Comparison of ENCODE assay signal across 30 cellular contexts in the genomic region with DNA sequence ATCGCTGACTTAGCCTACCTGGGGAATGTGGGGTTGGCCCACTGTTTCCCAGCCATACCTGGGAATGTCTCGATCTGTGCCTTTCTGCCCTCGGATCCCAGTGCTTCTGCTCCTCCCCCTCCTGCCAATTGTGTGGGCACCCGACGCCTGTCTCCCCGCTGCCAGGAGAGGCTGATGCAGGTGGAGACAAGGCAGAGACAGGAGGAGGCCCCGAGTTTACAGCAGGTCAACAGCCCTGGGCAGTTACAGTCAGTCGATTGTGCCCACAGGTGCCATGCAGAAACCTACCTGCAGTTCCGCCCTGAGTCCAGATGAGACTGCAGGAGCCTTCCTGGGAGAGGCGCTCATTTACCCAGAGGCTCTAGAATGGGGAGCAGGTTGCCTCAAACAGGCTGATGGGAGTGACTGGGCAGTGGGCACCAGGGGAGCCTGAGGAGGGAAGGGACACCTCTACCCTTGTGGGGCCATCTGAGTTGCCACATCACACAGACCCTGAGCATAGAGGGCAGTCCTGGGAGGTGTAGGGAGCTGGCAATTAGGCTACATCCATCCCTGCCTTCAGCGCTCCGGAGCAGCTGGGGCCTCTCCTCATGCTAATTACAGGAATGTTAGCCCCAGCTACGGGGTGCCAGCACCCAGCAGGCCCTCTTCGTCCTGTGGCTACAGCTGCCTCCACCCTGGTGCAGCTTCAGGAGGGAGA.
DNase-seq lines count a peak whose midpoint lies in the region; ATAC-seq and TF ChIP-seq lines count a peak whose summit lies in the region.
"Had no signal": no experiment of that assay in that cellular context is flagged by ENCODE, and none has a peak within 500 bp of the region (broad histone marks: within the 10 kb centered on the region; RNA-seq: fewer than 3 reads in every experiment).

No MANE protein-coding gene starts in this region.

- WGBS in suprapubic skin: 69% methylated on average over 6 of the region's 14 CpGs

- peaks cover under 1% of the 10 kb centered on the region for H3K27me3 ChIP-seq in suprapubic skin
- H3K27me3 ChIP-seq: adrenal gland, dorsolateral prefrontal cortex, gastrocnemius medialis, hepatocyte had no signal

- H3K4me1 Mint-ChIP-seq in activated T-cell treated with anti-CD3 and anti-CD28 coated beads, Interleukin-2, amount 50 U/mL, for 24 hours (ENCODE audit: low read depth): no peaks in the 10 kb centered on the region
- no peaks in the 10 kb centered on the region for H3K4me1 Mint-ChIP-seq in activated naive CD4-positive, alpha-beta T cell treated with anti-CD3 and anti-CD28 coated beads for 36 hours (ENCODE audit: low read depth)
- H3K4me1 Mint-ChIP-seq: CD4-positive, CD25-positive, alpha-beta regulatory T cell; central memory CD8-positive, alpha-beta T cell had no signal

- ATAC-seq in left lobe of liver: no peak
- ATAC-seq: A549; gastrocnemius medialis; natural killer cell treated with Interleukin-12 subunit alpha and Interleukin-12 subunit beta and Interleukin-15 and Interleukin-18, amount 100 ng/mL, for 72 hours; PC-3 had no signal

- peak; percentile 9 for DNase-seq in activated T-cell treated with anti-CD3 and anti-CD28 coated beads, Interleukin-2, amount 50 U/mL, for 24 hours
- no peak for DNase-seq in activated T-cell treated with anti-CD3 and anti-CD28 coated beads, Interleukin-2, amount 50 U/mL, for 1 hour
- DNase-seq in left lobe of liver (ENCODE audit: low spot score) (peak; percentile 22), suprapubic skin (ENCODE audit: low spot score in 2 of 2) (peak; percentile 58 to 75), EL (no peak), NCI-H2107 treated with DMSO at 0.1 percent for 48 hours (lab: John Stamatoyannopoulos, UW; ENCODE audit: unreplicated experiment) (no peak)
- DNase-seq in activated naive CD4-positive, alpha-beta T cell treated with anti-CD3 and anti-CD28 coated beads for 36 hours: no peak
- DNase-seq: activated CD4-positive, alpha-beta T cell treated with anti-CD3 and anti-CD28 coated beads for 48 hours; activated gamma-delta T cell treated with Interleukin-2 at 50 U/mL for 16 hours; Calu3; CD4-positive, CD25-positive, alpha-beta regulatory T cell; gastrocnemius medialis; GOT3; KBM-7; kidney glomerular epithelial cell; NCI-H1105; NCI-H1930; NCI-H524 treated with DMSO at 0.1 percent for 48 hours; NK-92 treated with Interleukin-12 subunit alpha and Interleukin-12 subunit beta, amount 100 ng/mL, for 24 hours; PC-3; Right ventricle myocardium superior; stimulated activated naive CD4-positive, alpha-beta T cell had no signal

- H3K36me3 ChIP-seq in HEK293 (ENCODE audit: control insufficient read depth in 2 of 2, insufficient read depth in 1 of 2, low read length in 2 of 2): no peaks in the 10 kb centered on the region
- H3K36me3 ChIP-seq in suprapubic skin: no peaks in the 10 kb centered on the region
- H3K36me3 ChIP-seq: adrenal gland, gastrocnemius medialis had no signal

- TF ChIP-seq CTCF in HEK293 (tag by site-specific recombination; IDR thresholded peaks at IDR 0.05): no peak
- no peak for TF ChIP-seq CTCF in suprapubic skin (IDR thresholded peaks at IDR 0.05)

- no peak overlapping the region for H3K4me3 Mint-ChIP-seq in activated T-cell treated with anti-CD3 and anti-CD28 coated beads, Interleukin-2, amount 50 U/mL, for 24 hours
- no peak overlapping the region for H3K4me3 Mint-ChIP-seq in activated naive CD4-positive, alpha-beta T cell treated with anti-CD3 and anti-CD28 coated beads for 36 hours
- H3K4me3 Mint-ChIP-seq: CD4-positive, CD25-positive, alpha-beta regulatory T cell; central memory CD8-positive, alpha-beta T cell; natural killer cell treated with Interleukin-12 subunit alpha and Interleukin-12 subunit beta and Interleukin-15 and Interleukin-18, amount 100 ng/mL, for 72 hours had no signal

- H3K27ac ChIP-seq in HEK293 (ENCODE audit: extremely low read depth, low read depth, low read length) (no peak overlapping the region), suprapubic skin (no peak overlapping the region)
- H3K27ac ChIP-seq: A549, adrenal gland, dorsolateral prefrontal cortex, gastrocnemius medialis, hepatocyte had no signal

- no peaks in the 10 kb centered on the region for H3K4me1 ChIP-seq in HEK293 (ENCODE audit: control insufficient read depth, insufficient read depth, low read length)
- H3K4me1 ChIP-seq in suprapubic skin: peaks cover 35% of the 10 kb centered on the region
- H3K4me1 ChIP-seq: A549, adrenal gland, gastrocnemius medialis had no signal

- CTCF ChIA-PET in HEK293 (lab: Yijun Ruan, JAX): no interaction called here
- CTCF ChIA-PET in activated naive CD4-positive, alpha-beta T cell treated with anti-CD3 and anti-CD28 coated beads for 36 hours (lab: Charles Lee): no interaction called here

- no peak overlapping the region for H3K4me3 ChIP-seq in HEK293 (ENCODE audit: low read depth, low read length)
- no peak overlapping the region for H3K4me3 ChIP-seq in suprapubic skin
- H3K4me3 ChIP-seq: A549, adrenal gland, dorsolateral prefrontal cortex, gastrocnemius medialis, hepatocyte, skin epidermis had no signal

- no peak for TF ChIP-seq EP300 in suprapubic skin (IDR thresholded peaks at IDR 0.05)

- H3K9me3 Mint-ChIP-seq in activated T-cell treated with anti-CD3 and anti-CD28 coated beads, Interleukin-2, amount 50 U/mL, for 24 hours: no peaks in the 10 kb centered on the region
- no peaks in the 10 kb centered on the region for H3K9me3 Mint-ChIP-seq in activated naive CD4-positive, alpha-beta T cell treated with anti-CD3 and anti-CD28 coated beads for 36 hours
- H3K9me3 Mint-ChIP-seq: central memory CD8-positive, alpha-beta T cell; natural killer cell treated with Interleukin-12 subunit alpha and Interleukin-12 subunit beta and Interleukin-15 and Interleukin-18, amount 100 ng/mL, for 72 hours had no signal

- intact Hi-C loops in activated naive CD4-positive, alpha-beta T cell treated with anti-CD3 and anti-CD28 coated beads for 36 hours (cut with micrococcal nuclease): no loop called here

- H3K9me3 ChIP-seq in HEK293 (ENCODE audit: control insufficient read depth, insufficient read depth, low read depth, low read length) (no peaks in the 10 kb centered on the region), suprapubic skin (no peaks in the 10 kb centered on the region)
- H3K9me3 ChIP-seq: A549, adrenal gland, gastrocnemius medialis had no signal

- H3K36me3 Mint-ChIP-seq in activated T-cell treated with anti-CD3 and anti-CD28 coated beads, Interleukin-2, amount 50 U/mL, for 24 hours (ENCODE audit: low read depth): no peaks in the 10 kb centered on the region
- no peaks in the 10 kb centered on the region for H3K36me3 Mint-ChIP-seq in activated naive CD4-positive, alpha-beta T cell treated with anti-CD3 and anti-CD28 coated beads for 36 hours (ENCODE audit: low read depth)
- H3K36me3 Mint-ChIP-seq: CD4-positive, CD25-positive, alpha-beta regulatory T cell; natural killer cell treated with Interleukin-12 subunit alpha and Interleukin-12 subunit beta and Interleukin-15 and Interleukin-18, amount 100 ng/mL, for 72 hours had no signal

- H3K27ac Mint-ChIP-seq in activated T-cell treated with anti-CD3 and anti-CD28 coated beads, Interleukin-2, amount 50 U/mL, for 24 hours: no peak overlapping the region
- no peak overlapping the region for H3K27ac Mint-ChIP-seq in activated naive CD4-positive, alpha-beta T cell treated with anti-CD3 and anti-CD28 coated beads for 36 hours
- H3K27ac Mint-ChIP-seq: CD4-positive, CD25-positive, alpha-beta regulatory T cell; natural killer cell treated with Interleukin-12 subunit alpha and Interleukin-12 subunit beta and Interleukin-15 and Interleukin-18, amount 100 ng/mL, for 72 hours had no signal

- TF ChIP-seq POLR2A in suprapubic skin (IDR thresholded peaks at IDR 0.05): no peak

- POLR2A ChIA-PET in HEK293 (lab: Yijun Ruan, JAX): no interaction called here

- no peaks in the 10 kb centered on the region for H3K27me3 Mint-ChIP-seq in activated T-cell treated with anti-CD3 and anti-CD28 coated beads, Interleukin-2, amount 50 U/mL, for 24 hours
- H3K27me3 Mint-ChIP-seq in activated naive CD4-positive, alpha-beta T cell treated with anti-CD3 and anti-CD28 coated beads for 36 hours (ENCODE audit: low read depth): no peaks in the 10 kb centered on the region
- H3K27me3 Mint-ChIP-seq: CD4-positive, CD25-positive, alpha-beta regulatory T cell; central memory CD8-positive, alpha-beta T cell; natural killer cell treated with Interleukin-12 subunit alpha and Interleukin-12 subunit beta and Interleukin-15 and Interleukin-18, amount 100 ng/mL, for 72 hours had no signal

TF ChIP-seq in HEK293, 187 proteins besides CTCF, POLR2A, EP300 and RAD21 (continues in another document):
- TF ChIP-seq WT1 (tag by site-specific recombination; IDR thresholded peaks at IDR 0.05) (no peak), ZIC2 (tag by site-specific recombination; IDR thresholded peaks at IDR 0.05) (peak; percentile 19; the same call in 1 of the 2 replicates)
- TF ChIP-seq, protein P1, sequence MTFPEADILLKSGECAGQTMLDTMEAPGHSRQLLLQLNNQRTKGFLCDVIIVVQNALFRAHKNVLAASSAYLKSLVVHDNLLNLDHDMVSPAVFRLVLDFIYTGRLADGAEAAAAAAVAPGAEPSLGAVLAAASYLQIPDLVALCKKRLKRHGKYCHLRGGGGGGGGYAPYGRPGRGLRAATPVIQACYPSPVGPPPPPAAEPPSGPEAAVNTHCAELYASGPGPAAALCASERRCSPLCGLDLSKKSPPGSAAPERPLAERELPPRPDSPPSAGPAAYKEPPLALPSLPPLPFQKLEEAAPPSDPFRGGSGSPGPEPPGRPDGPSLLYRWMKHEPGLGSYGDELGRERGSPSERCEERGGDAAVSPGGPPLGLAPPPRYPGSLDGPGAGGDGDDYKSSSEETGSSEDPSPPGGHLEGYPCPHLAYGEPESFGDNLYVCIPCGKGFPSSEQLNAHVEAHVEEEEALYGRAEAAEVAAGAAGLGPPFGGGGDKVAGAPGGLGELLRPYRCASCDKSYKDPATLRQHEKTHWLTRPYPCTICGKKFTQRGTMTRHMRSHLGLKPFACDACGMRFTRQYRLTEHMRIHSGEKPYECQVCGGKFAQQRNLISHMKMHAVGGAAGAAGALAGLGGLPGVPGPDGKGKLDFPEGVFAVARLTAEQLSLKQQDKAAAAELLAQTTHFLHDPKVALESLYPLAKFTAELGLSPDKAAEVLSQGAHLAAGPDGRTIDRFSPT (tag by site-specific recombination; IDR thresholded peaks at IDR 0.05): no peak

Comparison
In these comparisons a context has a peak if more than half of its experiments do, and no peak if none do; other contexts are left out.
1. DNase-seq: peak in activated T-cell treated with anti-CD3 and anti-CD28 coated beads, Interleukin-2, amount 50 U/mL, for 24 hours (single experiment), left lobe of liver (single experiment) and suprapubic skin (2 of 2); none in activated T-cell treated with anti-CD3 and anti-CD28 coated beads, Interleukin-2, amount 50 U/mL, for 1 hour (single experiment), EL (single experiment), activated naive CD4-positive, alpha-beta T cell treated with anti-CD3 and anti-CD28 coated beads for 36 hours (single experiment) and NCI-H2107 treated with DMSO at 0.1 percent for 48 hours (single experiment).